In genomic region chrX:130170752-130171445, GRCh38 we compare ENCODE assay signal across 9 cellular contexts. TPM values are rescaled to one million over a fixed set of nuclear protein-coding genes. Genes with fewer than 3 reads are reported as not detected.
DNase-seq lines count a peak whose midpoint lies in the region; ATAC-seq and FAIRE-seq lines count a peak whose summit lies in the region.
"Had no signal": no experiment of that assay in that cellular context is flagged by ENCODE, and none has a peak within 500 bp of the region (broad histone marks: within the 10 kb centered on the region; RNA-seq: fewer than 3 reads in every experiment).

No MANE protein-coding gene starts in this region.

- H3K27me3 Mint-ChIP-seq in activated naive CD4-positive, alpha-beta T cell treated with anti-CD3 and anti-CD28 coated beads, Interleukin-2, amount 50 U/mL, for 24 hours, result no peaks in the 10 kb centered on the region

- FAIRE-seq in RCC 7860 (lab: Jason Lieb, UNC), result no peak
- FAIRE-seq: colon had no signal

- H3K4me1 Mint-ChIP-seq in activated naive CD4-positive, alpha-beta T cell treated with anti-CD3 and anti-CD28 coated beads, Interleukin-2, amount 50 U/mL, for 24 hours, result peaks cover 42% of the 10 kb centered on the region

- DNase-seq in DMS79 (lab: John Stamatoyannopoulos, UW), result peak; percentile 65
- DNase-seq in KG1 (lab: John Stamatoyannopoulos, UW), result peak; percentile 21
- DNase-seq in SHP77 treated with DMSO at 0.1 percent for 48 hours (lab: John Stamatoyannopoulos, UW), result peak; percentile 56
- peak; percentile 61 for DNase-seq in left ventricle myocardium superior
- peak; percentile 94 for DNase-seq in putamen (ENCODE audit: low spot score)
- DNase-seq in RCC 7860 (ENCODE audit: low spot score), result no peak

- H3K4me3 Mint-ChIP-seq in activated naive CD4-positive, alpha-beta T cell treated with anti-CD3 and anti-CD28 coated beads, Interleukin-2, amount 50 U/mL, for 24 hours, result peak overlapping the region; percentile 93

- H3K9me3 Mint-ChIP-seq in activated naive CD4-positive, alpha-beta T cell treated with anti-CD3 and anti-CD28 coated beads, Interleukin-2, amount 50 U/mL, for 24 hours, result no peaks in the 10 kb centered on the region

- H3K27ac Mint-ChIP-seq in activated naive CD4-positive, alpha-beta T cell treated with anti-CD3 and anti-CD28 coated beads, Interleukin-2, amount 50 U/mL, for 24 hours, result peak overlapping the region; percentile 65

- intact Hi-C loops in left ventricle myocardium superior (cut with micrococcal nuclease), result no loop called here

- no peaks in the 10 kb centered on the region for H3K36me3 Mint-ChIP-seq in activated naive CD4-positive, alpha-beta T cell treated with anti-CD3 and anti-CD28 coated beads, Interleukin-2, amount 50 U/mL, for 24 hours

- ATAC-seq in GM21526 (IDR thresholded peaks at IDR 0.05; ENCODE audit: low FRiP score, unreplicated experiment), result peak; percentile 77
- peak; percentile 62 for ATAC-seq in left ventricle myocardium superior

RNA-seq across cellular contexts. Expression of gene RAB33A, which starts 0.9 kb away (rescaled TPM):
- 0.59 TPM for total RNA-seq in left ventricle myocardium superior

RNA-seq across cellular contexts. Expression of gene AIFM1, which starts 5.3 kb away (rescaled TPM):
- 134 TPM for total RNA-seq in left ventricle myocardium superior
